In the genomic region with DNA sequence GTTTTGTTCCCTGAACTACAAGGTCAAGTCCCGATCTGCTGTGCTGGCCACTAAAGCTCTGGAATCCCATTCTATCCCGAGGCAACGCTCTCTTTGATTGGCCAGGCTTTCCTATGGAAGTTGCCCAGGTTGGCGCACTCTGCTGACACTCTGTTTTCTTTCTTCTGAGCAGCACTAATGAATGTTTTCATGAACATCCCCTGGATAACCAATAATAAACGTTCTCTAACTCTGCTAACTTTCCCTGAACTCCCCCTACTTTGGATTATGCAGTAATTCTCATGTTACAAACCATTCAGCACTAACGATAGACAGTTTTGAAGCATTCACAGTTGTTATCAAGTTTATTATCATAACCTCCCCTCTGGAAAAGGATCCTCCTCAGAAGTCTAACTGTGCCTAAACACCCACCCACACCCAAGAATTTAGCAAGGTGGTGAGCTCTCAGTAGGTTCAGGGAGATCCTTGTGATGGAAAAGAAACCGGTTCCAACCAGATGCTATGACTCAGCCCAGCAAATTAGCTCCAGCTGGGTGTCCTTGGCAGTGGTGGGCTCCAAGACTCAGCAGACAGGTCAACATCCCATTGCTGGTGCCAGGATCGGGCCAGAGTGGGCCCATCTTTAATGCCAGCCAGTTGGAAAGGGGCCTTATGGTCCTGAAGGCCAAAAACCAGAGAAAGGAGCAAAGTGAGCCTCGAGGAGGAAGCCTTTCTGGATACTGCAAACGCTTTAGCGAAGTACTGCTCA, we compare ENCODE assay signal across 9 cellular contexts.
A peak's percentile ranks its signal among the peaks of the same experiment; 100 is the strongest.
DNase-seq lines count a peak whose midpoint lies in the region; ATAC-seq, FAIRE-seq and TF ChIP-seq lines count a peak whose summit lies in the region.
"Had no signal": no experiment of that assay in that cellular context is flagged by ENCODE, and none has a peak within 500 bp of the region (broad histone marks: within the 10 kb centered on the region; RNA-seq: fewer than 3 reads in every experiment).

No MANE protein-coding gene starts in this region.

- H3K4me1 ChIP-seq in uterus, result peaks cover 18 to 20% of the 10 kb centered on the region in 2 donors

- H3K27me3 Mint-ChIP-seq in activated T-cell treated with anti-CD3 and anti-CD28 coated beads, Interleukin-2, amount 50 U/mL, for 24 hours, result no peaks in the 10 kb centered on the region
- H3K27me3 Mint-ChIP-seq in central memory CD8-positive, alpha-beta T cell, result no peaks in the 10 kb centered on the region

- no peak for DNase-seq in activated T-cell treated with anti-CD3 and anti-CD28 coated beads, Interleukin-2, amount 50 U/mL, for 24 hours
- DNase-seq in activated T-cell treated with anti-CD3 and anti-CD28 coated beads for 4 hours, result no peak
- no peak for DNase-seq in central memory CD8-positive, alpha-beta T cell (ENCODE audit: low spot score in 2 of 2)
- DNase-seq in medulla oblongata (ENCODE audit: extremely low spot score), result peak; percentile 35
- DNase-seq in uterus, result peak; percentile 73 to 77
- DNase-seq in urothelium cell line (ENCODE audit: low spot score), result no peak
- DNase-seq in HuH-7.5 (ENCODE audit: low spot score), result no peak
- DNase-seq: stimulated activated CD4-positive, alpha-beta T cell treated with anti-CD3 and anti-CD28 coated beads, Interleukin-2, amount 100 ng/mL, for 24 hours had no signal

- no peak overlapping the region for H3K4me3 Mint-ChIP-seq in activated T-cell treated with anti-CD3 and anti-CD28 coated beads, Interleukin-2, amount 50 U/mL, for 24 hours
- no peak overlapping the region for H3K4me3 Mint-ChIP-seq in central memory CD8-positive, alpha-beta T cell

- TF ChIP-seq CTCF in uterus (IDR thresholded peaks at IDR 0.05), result no peak

- no peaks in the 10 kb centered on the region for H3K9me3 Mint-ChIP-seq in activated T-cell treated with anti-CD3 and anti-CD28 coated beads, Interleukin-2, amount 50 U/mL, for 24 hours
- H3K9me3 Mint-ChIP-seq in central memory CD8-positive, alpha-beta T cell, result no peaks in the 10 kb centered on the region

- no peaks in the 10 kb centered on the region for H3K9me3 ChIP-seq in uterus

- no peak for FAIRE-seq in urothelium cell line (lab: Jason Lieb, UNC)

- H3K27ac Mint-ChIP-seq in activated T-cell treated with anti-CD3 and anti-CD28 coated beads, Interleukin-2, amount 50 U/mL, for 24 hours, result peak overlapping the region; percentile 5
- peak overlapping the region; percentile 47 for H3K27ac Mint-ChIP-seq in central memory CD8-positive, alpha-beta T cell (ENCODE audit: low read depth)

- no peak for TF ChIP-seq POLR2A in uterus (IDR thresholded peaks at IDR 0.05)

- peaks cover 50% of the 10 kb centered on the region for H3K4me1 Mint-ChIP-seq in activated T-cell treated with anti-CD3 and anti-CD28 coated beads, Interleukin-2, amount 50 U/mL, for 24 hours (ENCODE audit: low read depth)
- peaks cover 48% of the 10 kb centered on the region for H3K4me1 Mint-ChIP-seq in central memory CD8-positive, alpha-beta T cell

- no peaks in the 10 kb centered on the region for H3K27me3 ChIP-seq in uterus

- intact Hi-C loops in uterus (cut with DNase I; ENCODE audit: low total_unique reads), result no loop called here

- H3K36me3 Mint-ChIP-seq in activated T-cell treated with anti-CD3 and anti-CD28 coated beads, Interleukin-2, amount 50 U/mL, for 24 hours (ENCODE audit: low read depth), result peaks cover 12% of the 10 kb centered on the region
- H3K36me3 Mint-ChIP-seq in central memory CD8-positive, alpha-beta T cell (ENCODE audit: insufficient read depth), result peaks cover 2% of the 10 kb centered on the region

- ATAC-seq in central memory CD8-positive, alpha-beta T cell (replicated peaks; ENCODE audit: extremely low read depth, poor library complexity, severe bottlenecking), result no peak
- ATAC-seq in GM18909 (IDR thresholded peaks at IDR 0.05; ENCODE audit: poor library complexity, unreplicated experiment), result no peak

- H3K27ac ChIP-seq in uterus, result peak overlapping the region; percentile 76 to 84

- no peaks in the 10 kb centered on the region for H3K36me3 ChIP-seq in uterus

- H3K4me3 ChIP-seq in uterus, result no peak overlapping the region

Comparison
In these comparisons a context has a peak if more than half of its experiments do, and no peak if none do; other contexts are left out.
1. DNase-seq: peak in medulla oblongata (single experiment) and uterus (2 of 2); none in activated T-cell treated with anti-CD3 and anti-CD28 coated beads, Interleukin-2, amount 50 U/mL, for 24 hours (single experiment), activated T-cell treated with anti-CD3 and anti-CD28 coated beads for 4 hours (single experiment), central memory CD8-positive, alpha-beta T cell (0 of 2), urothelium cell line (single experiment) and HuH-7.5 (single experiment).